In genomic region chr12:111434049-111434448, GRCh38 we compare ENCODE assay signal across 8 cellular contexts. TPM values are rescaled to one million over a fixed set of nuclear protein-coding genes. Genes with fewer than 3 reads are reported as not detected.
DNase-seq lines count a peak whose midpoint lies in the region; ATAC-seq and TF ChIP-seq lines count a peak whose summit lies in the region.
"Had no signal": no experiment of that assay in that cellular context is flagged by ENCODE, and none has a peak within 500 bp of the region (broad histone marks: within the 10 kb centered on the region; RNA-seq: fewer than 3 reads in every experiment).

No MANE protein-coding gene starts in this region.

- peak overlapping the region; percentile 70 for H3K4me2 ChIP-seq in GM23248 (ENCODE audit: unreplicated experiment)
- peak overlapping the region; percentile 72 for H3K4me2 ChIP-seq in fibroblast of lung (ENCODE audit: extremely low read depth, insufficient read depth, low read length)

- H3K4me1 ChIP-seq in GM23248 (ENCODE audit: insufficient read depth) (peaks cover 68% of the 10 kb centered on the region), fibroblast of lung (ENCODE audit: control insufficient read depth, extremely low read depth, insufficient read depth, low read length) (peaks cover 40% of the 10 kb centered on the region), skeletal muscle tissue (ENCODE audit: control insufficient read depth in 3 of 3, insufficient read depth in 3 of 3, low read length in 3 of 3) (peaks cover 52 to 71% (median 61%) of the 10 kb centered on the region in 3 donors)

- no peaks in the 10 kb centered on the region for H3K36me3 ChIP-seq in GM23248 (ENCODE audit: low read depth)
- H3K36me3 ChIP-seq in SK-N-MC (ENCODE audit: insufficient read depth, low read length) = peaks cover 5% of the 10 kb centered on the region; the same call in 1 of the 2 replicates
- peaks cover 2% of the 10 kb centered on the region for H3K36me3 ChIP-seq in fibroblast of lung (ENCODE audit: control insufficient read depth, insufficient read depth, low read length)
- no peaks in the 10 kb centered on the region for H3K36me3 ChIP-seq in skeletal muscle tissue (ENCODE audit: control insufficient read depth in 3 of 3, insufficient read depth in 3 of 3, low read length in 3 of 3)

- peaks cover 100% of the 10 kb centered on the region for H3K79me2 ChIP-seq in GM23248 (ENCODE audit: insufficient read depth)
- peaks cover 85% of the 10 kb centered on the region for H3K79me2 ChIP-seq in fibroblast of lung (ENCODE audit: control insufficient read depth, insufficient read depth, low read length)

- H2AFZ ChIP-seq in GM23248 (no peak overlapping the region), fibroblast of lung (ENCODE audit: low read length) (no peak overlapping the region)

- no peaks in the 10 kb centered on the region for H3K9me2 ChIP-seq in GM23248 (ENCODE audit: insufficient read depth)

- in situ Hi-C loops in GM23248 (cut with MboI) = no loop called here

- H3K9me3 ChIP-seq in GM23248 (ENCODE audit: low read depth) (no peaks in the 10 kb centered on the region), SK-N-MC (ENCODE audit: low read depth, low read length) (no peaks in the 10 kb centered on the region), fibroblast of lung (ENCODE audit: control insufficient read depth, insufficient read depth, low read depth, low read length) (no peaks in the 10 kb centered on the region), skeletal muscle tissue (ENCODE audit: control insufficient read depth in 3 of 3, low read length in 3 of 3) (no peaks in the 10 kb centered on the region)

- TF ChIP-seq CTCF in fibroblast of lung (conservative IDR thresholded peaks at IDR 0.05 in 1 of 2, IDR thresholded peaks at IDR 0.05 in 1 of 2; ENCODE audit: low read depth in 1 of 2, low read length in 2 of 2) = no peak

- peak overlapping the region; percentile 57 for H3K9ac ChIP-seq in GM23248
- H3K9ac ChIP-seq in SK-N-MC (ENCODE audit: insufficient read length) = no peak overlapping the region
- H3K9ac ChIP-seq in fibroblast of lung (ENCODE audit: insufficient read depth, low read length) = no peak overlapping the region
- H3K9ac ChIP-seq in skeletal muscle tissue (ENCODE audit: low read depth in 1 of 3, low read length in 3 of 3) = peak overlapping the region in 2 of 3 donors; percentile 23 to 71

- H3F3A ChIP-seq in GM23248 (ENCODE audit: insufficient read depth) = peaks cover 55% of the 10 kb centered on the region

- DNase-seq in GM23248 (no peak), SK-N-MC (ENCODE audit: low read depth, low spot score) (no peak), fibroblast of lung (ENCODE audit: low read depth in 2 of 2) (peak in 1 of 2 donors; percentile 35), NCI-H2029 (lab: John Stamatoyannopoulos, UW) (no peak), T-helper 9 cell (no peak)
- DNase-seq: NCI-H526 had no signal

- no peaks in the 10 kb centered on the region for H3K27me3 ChIP-seq in GM23248 (replicated peaks; ENCODE audit: insufficient read depth)
- no peaks in the 10 kb centered on the region for H3K27me3 ChIP-seq in fibroblast of lung (ENCODE audit: control insufficient read depth, insufficient read depth, low read length)
- no peaks in the 10 kb centered on the region for H3K27me3 ChIP-seq in skeletal muscle tissue (ENCODE audit: control insufficient read depth in 3 of 3, insufficient read depth in 3 of 3, low read length in 3 of 3)

- no peak for ATAC-seq in HG02884 (IDR thresholded peaks at IDR 0.05; ENCODE audit: unreplicated experiment)

- H3K4me3 ChIP-seq in GM23248 (peak overlapping the region; percentile 51), SK-N-MC (no peak overlapping the region), fibroblast of lung (replicated peaks in 1 of 4; ENCODE audit: control extremely low read depth in 1 of 4, insufficient read depth in 1 of 4, low read depth in 3 of 4, low read length in 4 of 4) (peak overlapping the region in 2 of 4 experiments; percentile 6 to 16), skeletal muscle tissue (ENCODE audit: low read length in 3 of 3) (peak overlapping the region in 1 of 3 donors; percentile 40)

- 1 to 9% methylated on average over 3 of the region's 3 CpGs for WGBS in GM23248 (ENCODE audit: low coverage in 1 of 2, low lambda C conversion rate in 2 of 2, missing lambda C conversion rate in 2 of 2), 2 experiments

- H4K20me1 ChIP-seq in GM23248 (ENCODE audit: insufficient read depth) (no peaks in the 10 kb centered on the region), fibroblast of lung (ENCODE audit: control insufficient read depth, extremely low read depth, insufficient read depth, low read length) (no peaks in the 10 kb centered on the region)

- H3K27ac ChIP-seq in GM23248 (peak overlapping the region; percentile 69), SK-N-MC (peak overlapping the region; percentile 17), fibroblast of lung (ENCODE audit: insufficient read depth, low read length) (peak overlapping the region; percentile 65), skeletal muscle tissue (ENCODE audit: low read depth, low read length) (peak overlapping the region; percentile 59)

RNA-seq across cellular contexts. Expression of gene SH2B3, which starts 28.3 kb away (rescaled TPM):
- total RNA-seq in GM23248 (2014; rRNA removed; shearing (Covaris generic)) = 39.1 and 42.8 TPM in 2 replicates
- polyA plus RNA-seq in GM23248 (2016; fragmentation: Nextera tagmentation; extraction: Ambion mirVana) (9.2 and 9.4 TPM in 2 replicates), fibroblast of lung (29.2 and 32.0 TPM in 2 replicates)
- total RNA-seq in fibroblast of lung (7.4 and 18.0 TPM in 2 replicates), skeletal muscle tissue (7.8 TPM)
- 21.3 and 28.0 TPM in 2 replicates for polyA plus RNA-seq in fibroblast of lung (2012)
- 52.3 and 55.9 TPM in 2 replicates for polyA minus RNA-seq in fibroblast of lung (ENCODE audit: low replicate concordance)

Comparison
In these comparisons a context has a peak if more than half of its experiments do, and no peak if none do; other contexts are left out.
1. H3K27ac ChIP-seq: peak in every context shown above with its lines; median percentile 69 in GM23248; 65 in fibroblast of lung; 59 in skeletal muscle tissue; 17 in SK-N-MC.
2. H3K9ac ChIP-seq: peak in GM23248 (single experiment) and skeletal muscle tissue (2 of 3); none in SK-N-MC (single experiment) and fibroblast of lung (single experiment).